Comparison of ENCODE assay signal across 8 cellular contexts in the genomic region with DNA sequence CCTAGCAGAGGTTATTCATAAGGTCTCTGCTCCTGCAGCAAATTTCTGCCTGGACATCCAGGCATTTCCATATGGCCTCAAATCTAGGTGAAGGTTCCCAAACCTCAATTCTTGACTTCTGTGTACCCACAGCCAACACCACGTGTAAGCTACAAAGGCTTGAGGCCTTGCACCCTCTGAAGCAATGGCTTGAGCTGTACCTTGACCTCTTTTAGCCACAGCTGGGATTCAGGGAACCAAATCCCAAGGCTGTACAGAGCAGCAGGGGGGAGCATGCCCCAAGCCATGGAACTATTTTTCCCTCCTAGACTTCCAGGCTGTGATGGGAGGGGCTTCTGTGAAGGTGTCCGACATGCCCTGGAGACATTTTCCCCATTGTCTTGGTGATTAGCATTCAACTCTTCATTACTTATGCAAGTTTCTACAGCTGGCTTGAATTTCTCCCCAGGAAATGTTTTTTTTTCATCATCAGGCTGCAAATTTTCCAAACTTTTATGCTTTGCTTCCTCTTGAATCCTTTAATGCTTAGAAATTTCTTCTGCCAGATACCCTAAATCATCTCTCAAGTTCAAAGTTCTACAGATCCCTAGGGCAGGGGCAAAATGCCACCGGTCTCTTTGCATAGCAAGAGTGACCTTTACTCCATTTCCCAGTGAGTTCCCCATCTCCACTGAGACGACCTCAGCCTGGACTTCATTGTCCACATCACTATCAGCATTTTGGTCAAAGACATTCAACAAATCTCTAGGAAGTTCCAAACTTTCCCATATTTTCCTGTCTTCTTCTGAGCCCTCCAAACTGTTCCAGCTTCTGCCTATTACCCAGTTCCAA.
DNase-seq lines count a peak whose midpoint lies in the region; FAIRE-seq and TF ChIP-seq lines count a peak whose summit lies in the region.
"Not testable (repeated sequence)": the region's sequence is repeated elsewhere in the genome, so short reads cannot be mapped to it uniquely, and the experiment has no call there.

No MANE protein-coding gene starts in this region.

- not testable (repeated sequence) for H3K27ac Mint-ChIP-seq in H9

- H3K9ac ChIP-seq in H9 (ENCODE audit: extremely low read depth, insufficient read length, low read length); NT2/D1 (ENCODE audit: insufficient read length, low read depth); H1 (replicated peaks in 1 of 4; ENCODE audit: extremely low read depth in 1 of 4, low read depth in 3 of 4, low read length in 3 of 4); liver (ENCODE audit: low read depth in 1 of 2, low read length in 2 of 2); mesendoderm (ENCODE audit: low read length): not testable (repeated sequence)

- TF ChIP-seq POLR2A in H1 (IDR thresholded peaks at IDR 0.05; ENCODE audit: control extremely low read depth in 1 of 2, low read depth in 2 of 2, low read length in 2 of 2) = not testable (repeated sequence)

- H2BK5ac ChIP-seq in H9 (ENCODE audit: insufficient read length, low read length); mesendoderm (ENCODE audit: low read length): not testable (repeated sequence)
- H2BK5ac ChIP-seq in H1 (ENCODE audit: low read depth, low read length) = peak overlapping the region; percentile 30; the same call in 1 of the 2 replicates

- H4K91ac ChIP-seq in H9 (ENCODE audit: insufficient read length, low read depth, low read length); H1 (replicated peaks; ENCODE audit: insufficient read length, low read length): not testable (repeated sequence)

- not testable (repeated sequence) for TF ChIP-seq RAD21 in H1 (IDR thresholded peaks at IDR 0.05 in 1 of 2, conservative IDR thresholded peaks at IDR 0.05 in 1 of 2; ENCODE audit: low read depth in 2 of 2, low read length in 2 of 2)
- peak; percentile 9 to 16 for TF ChIP-seq RAD21 in liver (IDR thresholded peaks at IDR 0.05)

- not testable (repeated sequence) for H3K4me1 ChIP-seq in H9 (ENCODE audit: insufficient read depth, low read length); NT2/D1 (ENCODE audit: insufficient read depth, insufficient read length); H1 (replicated peaks in 1 of 4; ENCODE audit: control insufficient read depth in 3 of 4, insufficient read depth in 4 of 4, low read length in 3 of 4); iPS DF 6.9 (ENCODE audit: control insufficient read depth, insufficient read depth, low read length); mesendoderm (ENCODE audit: control insufficient read depth, low read depth, low read length)
- H3K4me1 ChIP-seq in liver (ENCODE audit: control insufficient read depth in 4 of 4, insufficient read depth in 4 of 4, low read length in 3 of 4) = peaks cover 16 to 41% (median 34%) of the 10 kb centered on the region in 4 donors

- H2BK120ac ChIP-seq in H9 (ENCODE audit: low read depth, low read length, poor library complexity, severe bottlenecking); H1 (replicated peaks; ENCODE audit: low read depth, low read length); mesendoderm (ENCODE audit: low read depth, low read length): not testable (repeated sequence)

- not testable (repeated sequence) for H3K36me3 ChIP-seq in NT2/D1 (ENCODE audit: insufficient read depth, insufficient read length, low read length); H1 (ENCODE audit: control insufficient read depth in 2 of 4, insufficient read depth in 4 of 4, low read length in 3 of 4); iPS DF 6.9 (ENCODE audit: control insufficient read depth, insufficient read depth, low read length); liver (ENCODE audit: control insufficient read depth in 4 of 4, insufficient read depth in 3 of 4, low read depth in 1 of 4, low read length in 3 of 4); mesendoderm (ENCODE audit: control insufficient read depth, insufficient read depth, low read length)

- not testable (repeated sequence) for H3K27ac ChIP-seq in H9 (ENCODE audit: insufficient read length, low read depth, low read length); H1 (ENCODE audit: low read depth, low read length); iPS DF 6.9 (ENCODE audit: low read length); liver (ENCODE audit: low read depth in 1 of 2, low read length in 2 of 2)
- H3K27ac ChIP-seq in mesendoderm (ENCODE audit: low read depth, low read length) = peak overlapping the region; percentile 62

- H3K4me2 ChIP-seq in H9 (ENCODE audit: insufficient read depth, insufficient read length, low read length); H1 (ENCODE audit: insufficient read depth in 1 of 2, low read depth in 2 of 2, low read length in 2 of 2); mesendoderm (ENCODE audit: low read length): not testable (repeated sequence)

- not testable (repeated sequence) for H3K79me1 ChIP-seq in H9 (ENCODE audit: insufficient read depth, low read depth, low read length, poor library complexity, severe bottlenecking); H1 (ENCODE audit: low read depth, low read length); mesendoderm (ENCODE audit: low read length)

- H3K23ac ChIP-seq in H9 (ENCODE audit: insufficient read length, low read depth, low read length); H1 (ENCODE audit: insufficient read length); mesendoderm (ENCODE audit: low read length): not testable (repeated sequence)

- TF ChIP-seq CTCF in H9 (conservative IDR thresholded peaks at IDR 0.05); H1 (IDR thresholded peaks at IDR 0.05; ENCODE audit: control extremely low read depth in 1 of 3, insufficient read depth in 1 of 3, low read depth in 1 of 3, low read length in 3 of 3); liver (IDR thresholded peaks at IDR 0.05; ENCODE audit: low read depth, low read length, missing input control): not testable (repeated sequence)

- H2BK15ac ChIP-seq in H9 (ENCODE audit: low read depth, low read length); H1 (ENCODE audit: low read length); mesendoderm (replicated peaks; ENCODE audit: low read depth): not testable (repeated sequence)

- H3K14ac ChIP-seq in H9 (ENCODE audit: insufficient read depth, low read length); H1 (ENCODE audit: insufficient read length): not testable (repeated sequence)

- H4K8ac ChIP-seq in H9 (replicated peaks; ENCODE audit: insufficient read length, low read depth, low read length); H1 (ENCODE audit: extremely low read depth, insufficient read depth, low read length); mesendoderm (ENCODE audit: low read depth, low read length): not testable (repeated sequence)

- not testable (repeated sequence) for H3K9me3 ChIP-seq in H9 (ENCODE audit: control insufficient read depth, low read depth, low read length); H1 (ENCODE audit: insufficient read depth in 2 of 2, low read depth in 1 of 2, low read length in 1 of 2); iPS DF 6.9 (ENCODE audit: control insufficient read depth, insufficient read depth, low read length); liver (ENCODE audit: control insufficient read depth in 4 of 4, low read length in 3 of 4)
- peaks cover 21% of the 10 kb centered on the region; the same call in 1 of the 2 replicates for H3K9me3 ChIP-seq in NT2/D1 (ENCODE audit: insufficient read depth, low read length)

- H4K20me1 ChIP-seq in H9 (ENCODE audit: control insufficient read depth, insufficient read depth, insufficient read length); H1 (replicated peaks in 1 of 2; ENCODE audit: control insufficient read depth in 1 of 2, insufficient read depth in 2 of 2, low read length in 2 of 2): not testable (repeated sequence)

- DNase-seq in ELF-1 (ENCODE audit: low read depth, low spot score) = peak; percentile 87
- DNase-seq in H9 = peak; percentile 50
- peak; percentile 46 for DNase-seq in NT2/D1 (ENCODE audit: low read depth, low spot score)
- peak in 1 of 2 experiments; percentile 3 for DNase-seq in H1 (ENCODE audit: low read depth in 1 of 2, low spot score in 2 of 2)
- peak; percentile 15 for DNase-seq in iPS DF 19.7 (ENCODE audit: low read depth, low spot score)
- DNase-seq in iPS DF 6.9 (ENCODE audit: low read depth, low spot score) = peak; percentile 11
- peak; percentile 73 for DNase-seq in mesendoderm

- H2BK20ac ChIP-seq in H9 (ENCODE audit: low read depth, low read length, poor library complexity, severe bottlenecking); H1 (ENCODE audit: low read length): not testable (repeated sequence)

- not testable (repeated sequence) for H3K27me3 ChIP-seq in H9 (ENCODE audit: insufficient read depth, low read length); NT2/D1 (ENCODE audit: insufficient read depth, insufficient read length); H1 (replicated peaks in 1 of 4; ENCODE audit: control insufficient read depth in 3 of 4, extremely low read depth in 1 of 4, insufficient read depth in 3 of 4, low read length in 3 of 4); iPS DF 6.9 (ENCODE audit: control insufficient read depth, insufficient read depth, low read length); liver (ENCODE audit: control insufficient read depth in 4 of 4, insufficient read depth in 4 of 4, low read length in 3 of 4); mesendoderm (ENCODE audit: insufficient read depth, low read length, poor library complexity)

- H2BK12ac ChIP-seq in H9 (ENCODE audit: insufficient read length, low read depth, low read length) = not testable (repeated sequence)
- peak overlapping the region; percentile 33; the same call in 1 of the 2 replicates for H2BK12ac ChIP-seq in H1 (ENCODE audit: low read depth, low read length)

- H3K36me3 Mint-ChIP-seq in H9 (ENCODE audit: insufficient read depth in 1 of 3, low read depth in 3 of 3) = peaks cover 0 to 11% (median 2%) of the 10 kb centered on the region in 3 experiments; a peak in 4 of 7 replicates

- CTCF ChIA-PET in H1 (lab: Charles Lee; ENCODE audit: partially characterized antibody) = interaction anchor here (0.9 kb wide), 1 partner anchor 74 kb away, joined by 3 read pairs; no protein-coding TSS in a partner anchor

- not testable (repeated sequence) for H2AK5ac ChIP-seq in H9 (ENCODE audit: insufficient read length, low read length); H1 (ENCODE audit: low read depth, low read length); mesendoderm (ENCODE audit: low read length)

- not testable (repeated sequence) for TF ChIP-seq EP300 in H1 (IDR thresholded peaks at IDR 0.05; ENCODE audit: borderline replicate concordance in 1 of 2, low read depth in 2 of 2, low read length in 2 of 2)

- not testable (repeated sequence) for H3K4me3 Mint-ChIP-seq in H9

- WGBS in H9 (ENCODE audit: extremely low coverage, insufficient read length, low lambda C conversion rate) = no CpG with 5 or more reads among the region's 4 CpGs
- 91% methylated on average over 4 of the region's 4 CpGs; no CpG with 5 or more reads in 1 of the 2 experiments for WGBS in H1 (ENCODE audit: extremely low coverage in 1 of 2, insufficient coverage in 1 of 2, insufficient read length in 1 of 2, insufficient replicate concordance in 2 of 2, low coverage in 1 of 2, low lambda C conversion rate in 2 of 2, missing lambda C conversion rate in 1 of 2), 2 experiments
- WGBS in iPS DF 6.9 (ENCODE audit: insufficient coverage, insufficient read length) = no CpG with 5 or more reads among the region's 4 CpGs
- 32% methylated on average over 4 of the region's 4 CpGs for WGBS in liver
- no CpG with 5 or more reads among the region's 4 CpGs for WGBS in mesendoderm (ENCODE audit: extremely low coverage, insufficient coverage, low lambda C conversion rate)

- FAIRE-seq in H1 (lab: Jason Lieb, UNC) = not testable (repeated sequence)

- POLR2A ChIA-PET in H1 (lab: Charles Lee; ENCODE audit: partially characterized antibody) = not testable (repeated sequence)

- H3K18ac ChIP-seq in H9 (ENCODE audit: insufficient read length, low read depth, low read length); H1 (ENCODE audit: extremely low read depth, low read length); mesendoderm (ENCODE audit: low read length): not testable (repeated sequence)

- not testable (repeated sequence) for H3K4me3 ChIP-seq in NT2/D1 (ENCODE audit: insufficient read length, low read depth); H1 (ENCODE audit: extremely low read depth in 1 of 4, insufficient read depth in 2 of 4, low read depth in 3 of 4, low read length in 4 of 4); iPS DF 6.9 (ENCODE audit: low read length); liver (ENCODE audit: low read depth in 1 of 3, low read length in 3 of 3); mesendoderm (ENCODE audit: low read length)

- not testable (repeated sequence) for H2AFZ ChIP-seq in H9 (ENCODE audit: low read length)
- 0 out of 2 replicates have a peak overlapping the region, but pooled peaks have one; percentile 53 for H2AFZ ChIP-seq in H1 (ENCODE audit: low read length)

- H4K5ac ChIP-seq in H9 (ENCODE audit: insufficient read length, low read depth, low read length); H1 (ENCODE audit: insufficient read length, low read depth, low read length); mesendoderm (ENCODE audit: low read length): not testable (repeated sequence)

- not testable (repeated sequence) for H3K79me2 ChIP-seq in H9 (ENCODE audit: insufficient read depth, low read length); H1 (ENCODE audit: control insufficient read depth in 1 of 2, insufficient read depth in 2 of 2, low read length in 2 of 2); mesendoderm (ENCODE audit: control insufficient read depth, insufficient read depth, low read length)

- not testable (repeated sequence) for H3K56ac ChIP-seq in H9 (ENCODE audit: insufficient read length, low read depth, low read length); H1 (replicated peaks; ENCODE audit: insufficient read length, low read depth, low read length); mesendoderm (ENCODE audit: low read length)

- H3T11ph ChIP-seq in H9 (ENCODE audit: low read length) = not testable (repeated sequence)

- not testable (repeated sequence) for H3K27me3 Mint-ChIP-seq in H9 (ENCODE audit: low read depth)

- H3K23me2 ChIP-seq in H9 (ENCODE audit: insufficient read length, low read depth, low read length, poor library complexity, severe bottlenecking); H1 (ENCODE audit: low read depth, low read length): not testable (repeated sequence)

- H3K4me1 Mint-ChIP-seq in H9 = peaks cover 18 to 21% of the 10 kb centered on the region in 2 experiments

- H3K4ac ChIP-seq in H9 (ENCODE audit: low read depth, low read length); H1 (replicated peaks; ENCODE audit: insufficient read length, low read depth, low read length); mesendoderm (ENCODE audit: low read depth, low read length): not testable (repeated sequence)

- H3K9me3 Mint-ChIP-seq in H9 = not testable (repeated sequence)
